ENCODE assay signal across 16 cellular contexts in genomic region chr11:13972033-13972910, GRCh38. TPM values are rescaled to one million over a fixed set of nuclear protein-coding genes. Genes with fewer than 3 reads are reported as not detected.
A peak's percentile ranks its signal among the peaks of the same experiment; 100 is the strongest.
DNase-seq lines count a peak whose midpoint lies in the region; ATAC-seq, FAIRE-seq and TF ChIP-seq lines count a peak whose summit lies in the region.
"Had no signal": no experiment of that assay in that cellular context is flagged by ENCODE, and none has a peak within 500 bp of the region (broad histone marks: within the 10 kb centered on the region; RNA-seq: fewer than 3 reads in every experiment).

No MANE protein-coding gene starts in this region.

- H3K27me3 ChIP-seq in right atrium auricular region (no peaks in the 10 kb centered on the region), esophagus muscularis mucosa (no peaks in the 10 kb centered on the region), small intestine (ENCODE audit: control insufficient read depth in 2 of 2, insufficient read depth in 2 of 2, low read length in 2 of 2) (no peaks in the 10 kb centered on the region), SJCRH30 (0 out of 2 replicates have a peak, but pooled peaks cover 2% of the 10 kb centered on the region)
- H3K27me3 ChIP-seq: BE2C had no signal

- H3K9me3 ChIP-seq in right atrium auricular region: no peaks in the 10 kb centered on the region
- no peaks in the 10 kb centered on the region for H3K9me3 ChIP-seq in esophagus muscularis mucosa
- H3K9me3 ChIP-seq in small intestine (ENCODE audit: control insufficient read depth, low read depth): no peaks in the 10 kb centered on the region
- no peaks in the 10 kb centered on the region for H3K9me3 ChIP-seq in SJCRH30 (replicated peaks)
- H3K9me3 ChIP-seq: BE2C had no signal

- ATAC-seq in Right ventricle myocardium superior (ENCODE audit: poor library complexity) (peak; percentile 85), HG02884 (IDR thresholded peaks at IDR 0.05; ENCODE audit: unreplicated experiment) (no peak)
- ATAC-seq: T-helper 17 cell had no signal

- no peak for TF ChIP-seq EP300 in esophagus muscularis mucosa (IDR thresholded peaks at IDR 0.05)

- TF ChIP-seq CTCF in right atrium auricular region (IDR thresholded peaks at IDR 0.05): no peak
- no peak for TF ChIP-seq CTCF in esophagus muscularis mucosa (IDR thresholded peaks at IDR 0.05)

- TF ChIP-seq POLR2A in esophagus muscularis mucosa (IDR thresholded peaks at IDR 0.05; ENCODE audit: low read depth): no peak

- H3K27ac ChIP-seq in right atrium auricular region: peak overlapping the region in 1 of 2 donors; percentile 18
- H3K27ac ChIP-seq in esophagus muscularis mucosa (replicated peaks in 1 of 4): peak overlapping the region in 3 of 4 donors; percentile 16 to 28 (median 27)
- H3K27ac ChIP-seq in small intestine (ENCODE audit: low read depth in 1 of 2, low read length in 1 of 2): no peak overlapping the region
- H3K27ac ChIP-seq in SJCRH30: no peak overlapping the region
- H3K27ac ChIP-seq: brain microvascular endothelial cell had no signal

- H3K36me3 ChIP-seq in right atrium auricular region (no peaks in the 10 kb centered on the region), esophagus muscularis mucosa (no peaks in the 10 kb centered on the region), small intestine (ENCODE audit: control insufficient read depth in 2 of 2, insufficient read depth in 2 of 2, low read length in 2 of 2) (no peaks in the 10 kb centered on the region), SJCRH30 (no peaks in the 10 kb centered on the region)
- H3K36me3 ChIP-seq: BE2C, brain microvascular endothelial cell had no signal

- H3K4me3 ChIP-seq in right atrium auricular region (no peak overlapping the region), esophagus muscularis mucosa (no peak overlapping the region), small intestine (ENCODE audit: low read depth in 1 of 2, low read length in 2 of 2) (no peak overlapping the region), SJCRH30 (no peak overlapping the region)

- no peak for DNase-seq in Right ventricle myocardium superior
- no peak for DNase-seq in right atrium auricular region (ENCODE audit: low spot score)
- peak; percentile 80 for DNase-seq in esophagus muscularis mucosa (ENCODE audit: extremely low spot score)
- DNase-seq in mucosa of gallbladder (ENCODE audit: low spot score): peak; percentile 56
- peak; percentile 71 for DNase-seq in ureter (ENCODE audit: low spot score)
- no peak for DNase-seq in small intestine
- no peak for DNase-seq in SJCRH30
- DNase-seq: activated CD4-positive, CD25-positive, alpha-beta regulatory T cell treated with anti-CD3 and anti-CD28 coated beads, Interleukin-2, amount 50 U/mL, for 72 hours; BE2C; brain microvascular endothelial cell; DMS 273 treated with DMSO at 0.1 percent for 48 hours; stimulated activated CD4-positive, alpha-beta T cell treated with anti-CD3 and anti-CD28 coated beads, Interleukin-4, amount 100 ng/mL, for 24 hours; T-helper 17 cell had no signal

- H3K4me1 ChIP-seq in right atrium auricular region (peaks cover 0 to 16% of the 10 kb centered on the region in 2 donors), esophagus muscularis mucosa (peaks cover 15 to 32% (median 30%) of the 10 kb centered on the region in 4 donors), small intestine (ENCODE audit: control insufficient read depth in 2 of 2, insufficient read depth in 1 of 2, low read depth in 1 of 2, low read length in 1 of 2) (peaks cover 2 to 3% of the 10 kb centered on the region in 2 donors), SJCRH30 (no peaks in the 10 kb centered on the region)
- H3K4me1 ChIP-seq: BE2C had no signal

- intact Hi-C loops in Right ventricle myocardium superior (cut with DNase I): no loop called here
- intact Hi-C loops in esophagus muscularis mucosa (cut with DNase I): no loop called here

- WGBS in esophagus muscularis mucosa: 48% methylated on average over 2 of the region's 2 CpGs
- 63 to 75% (median 71%) methylated on average over 2 of the region's 2 CpGs for WGBS in small intestine, 3 donors

- no peak for FAIRE-seq in small intestine (lab: Jason Lieb, UNC)

RNA-seq across cellular contexts. Expression of gene SPON1, which starts 9.7 kb away (rescaled TPM):
- total RNA-seq in Right ventricle myocardium superior: 3.0 TPM
- total RNA-seq in right atrium auricular region: 10 to 100 TPM; 22.8 to 27.0 TPM
- 10 to 100 TPM; 12.5 to 25.2 (median 19.2) TPM for total RNA-seq in esophagus muscularis mucosa
- 195 TPM for total RNA-seq in mucosa of gallbladder
- 37.1 TPM for total RNA-seq in ureter
- polyA plus RNA-seq in small intestine: 10 to 100 TPM; 11.4 to 30.3 (median 14.1) TPM
- not detected in 2 replicates for total RNA-seq in SJCRH30 (2014; rRNA removed; shearing (Covaris generic))
- total RNA-seq: HT1080, RPMI7951 had no signal

Comparison
In these comparisons a context has a peak if more than half of its experiments do, and no peak if none do; other contexts are left out.
1. DNase-seq: peak in esophagus muscularis mucosa (single experiment), mucosa of gallbladder (single experiment) and ureter (single experiment); none in Right ventricle myocardium superior (single experiment), right atrium auricular region (single experiment), small intestine (single experiment) and SJCRH30 (0 of 2).
2. H3K27ac ChIP-seq: peak in esophagus muscularis mucosa (3 of 4); none in small intestine (0 of 2) and SJCRH30 (single experiment).